ENCODE assay signal across 1 cellular context in genomic region chr20:24146231-24146634, GRCh38.
TF ChIP-seq lines count a peak whose summit lies in the region.

No MANE protein-coding gene starts in this region.

TF ChIP-seq in HepG2, 621 proteins besides CTCF, POLR2A, EP300 and RAD21 (continued from another document):
- TF ChIP-seq BATF2 (CRISPR knock-in tag; IDR thresholded peaks at IDR 0.05), result no peak
- no peak for TF ChIP-seq NFE2L1 (CRISPR knock-in tag; IDR thresholded peaks at IDR 0.05; ENCODE audit: borderline replicate concordance)
- no peak for TF ChIP-seq ZNF451 (CRISPR knock-in tag; IDR thresholded peaks at IDR 0.05)
- no peak for TF ChIP-seq TFAP4 (IDR thresholded peaks at IDR 0.05; ENCODE audit: borderline replicate concordance, low read depth)
- TF ChIP-seq, protein P1, sequence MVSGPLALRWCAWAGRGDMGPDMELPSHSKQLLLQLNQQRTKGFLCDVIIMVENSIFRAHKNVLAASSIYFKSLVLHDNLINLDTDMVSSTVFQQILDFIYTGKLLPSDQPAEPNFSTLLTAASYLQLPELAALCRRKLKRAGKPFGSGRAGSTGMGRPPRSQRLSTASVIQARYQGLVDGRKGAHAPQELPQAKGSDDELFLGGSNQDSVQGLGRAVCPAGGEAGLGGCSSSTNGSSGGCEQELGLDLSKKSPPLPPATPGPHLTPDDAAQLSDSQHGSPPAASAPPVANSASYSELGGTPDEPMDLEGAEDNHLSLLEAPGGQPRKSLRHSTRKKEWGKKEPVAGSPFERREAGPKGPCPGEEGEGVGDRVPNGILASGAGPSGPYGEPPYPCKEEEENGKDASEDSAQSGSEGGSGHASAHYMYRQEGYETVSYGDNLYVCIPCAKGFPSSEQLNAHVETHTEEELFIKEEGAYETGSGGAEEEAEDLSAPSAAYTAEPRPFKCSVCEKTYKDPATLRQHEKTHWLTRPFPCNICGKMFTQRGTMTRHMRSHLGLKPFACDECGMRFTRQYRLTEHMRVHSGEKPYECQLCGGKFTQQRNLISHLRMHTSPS (CRISPR knock-in tag; IDR thresholded peaks at IDR 0.05; ENCODE audit: low read depth), result no peak
- TF ChIP-seq SATB2 (CRISPR knock-in tag; IDR thresholded peaks at IDR 0.05), result no peak
- no peak for TF ChIP-seq NFYB (CRISPR knock-in tag; IDR thresholded peaks at IDR 0.05)
- TF ChIP-seq, protein P2, sequence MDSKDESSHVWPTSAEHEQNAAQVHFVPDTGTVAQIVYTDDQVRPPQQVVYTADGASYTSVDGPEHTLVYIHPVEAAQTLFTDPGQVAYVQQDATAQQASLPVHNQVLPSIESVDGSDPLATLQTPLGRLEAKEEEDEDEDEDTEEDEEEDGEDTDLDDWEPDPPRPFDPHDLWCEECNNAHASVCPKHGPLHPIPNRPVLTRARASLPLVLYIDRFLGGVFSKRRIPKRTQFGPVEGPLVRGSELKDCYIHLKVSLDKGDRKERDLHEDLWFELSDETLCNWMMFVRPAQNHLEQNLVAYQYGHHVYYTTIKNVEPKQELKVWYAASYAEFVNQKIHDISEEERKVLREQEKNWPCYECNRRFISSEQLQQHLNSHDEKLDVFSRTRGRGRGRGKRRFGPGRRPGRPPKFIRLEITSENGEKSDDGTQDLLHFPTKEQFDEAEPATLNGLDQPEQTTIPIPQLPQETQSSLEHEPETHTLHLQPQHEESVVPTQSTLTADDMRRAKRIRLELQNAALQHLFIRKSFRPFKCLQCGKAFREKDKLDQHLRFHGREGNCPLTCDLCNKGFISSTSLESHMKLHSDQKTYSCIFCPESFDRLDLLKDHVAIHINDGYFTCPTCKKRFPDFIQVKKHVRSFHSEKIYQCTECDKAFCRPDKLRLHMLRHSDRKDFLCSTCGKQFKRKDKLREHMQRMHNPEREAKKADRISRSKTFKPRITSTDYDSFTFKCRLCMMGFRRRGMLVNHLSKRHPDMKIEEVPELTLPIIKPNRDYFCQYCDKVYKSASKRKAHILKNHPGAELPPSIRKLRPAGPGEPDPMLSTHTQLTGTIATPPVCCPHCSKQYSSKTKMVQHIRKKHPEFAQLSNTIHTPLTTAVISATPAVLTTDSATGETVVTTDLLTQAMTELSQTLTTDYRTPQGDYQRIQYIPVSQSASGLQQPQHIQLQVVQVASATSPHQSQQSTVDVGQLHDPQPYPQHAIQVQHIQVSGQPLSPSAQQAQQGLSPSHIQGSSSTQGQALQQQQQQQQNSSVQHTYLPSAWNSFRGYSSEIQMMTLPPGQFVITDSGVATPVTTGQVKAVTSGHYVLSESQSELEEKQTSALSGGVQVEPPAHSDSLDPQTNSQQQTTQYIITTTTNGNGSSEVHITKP (CRISPR knock-in tag; IDR thresholded peaks at IDR 0.05; ENCODE audit: low read depth), result no peak
- TF ChIP-seq PAXIP1 (CRISPR knock-in tag; conservative IDR thresholded peaks at IDR 0.05), result peak; percentile 34; the same call in 1 of the 2 replicates
- no peak for TF ChIP-seq PLRG1 (conservative IDR thresholded peaks at IDR 0.05)
- TF ChIP-seq, protein P3, sequence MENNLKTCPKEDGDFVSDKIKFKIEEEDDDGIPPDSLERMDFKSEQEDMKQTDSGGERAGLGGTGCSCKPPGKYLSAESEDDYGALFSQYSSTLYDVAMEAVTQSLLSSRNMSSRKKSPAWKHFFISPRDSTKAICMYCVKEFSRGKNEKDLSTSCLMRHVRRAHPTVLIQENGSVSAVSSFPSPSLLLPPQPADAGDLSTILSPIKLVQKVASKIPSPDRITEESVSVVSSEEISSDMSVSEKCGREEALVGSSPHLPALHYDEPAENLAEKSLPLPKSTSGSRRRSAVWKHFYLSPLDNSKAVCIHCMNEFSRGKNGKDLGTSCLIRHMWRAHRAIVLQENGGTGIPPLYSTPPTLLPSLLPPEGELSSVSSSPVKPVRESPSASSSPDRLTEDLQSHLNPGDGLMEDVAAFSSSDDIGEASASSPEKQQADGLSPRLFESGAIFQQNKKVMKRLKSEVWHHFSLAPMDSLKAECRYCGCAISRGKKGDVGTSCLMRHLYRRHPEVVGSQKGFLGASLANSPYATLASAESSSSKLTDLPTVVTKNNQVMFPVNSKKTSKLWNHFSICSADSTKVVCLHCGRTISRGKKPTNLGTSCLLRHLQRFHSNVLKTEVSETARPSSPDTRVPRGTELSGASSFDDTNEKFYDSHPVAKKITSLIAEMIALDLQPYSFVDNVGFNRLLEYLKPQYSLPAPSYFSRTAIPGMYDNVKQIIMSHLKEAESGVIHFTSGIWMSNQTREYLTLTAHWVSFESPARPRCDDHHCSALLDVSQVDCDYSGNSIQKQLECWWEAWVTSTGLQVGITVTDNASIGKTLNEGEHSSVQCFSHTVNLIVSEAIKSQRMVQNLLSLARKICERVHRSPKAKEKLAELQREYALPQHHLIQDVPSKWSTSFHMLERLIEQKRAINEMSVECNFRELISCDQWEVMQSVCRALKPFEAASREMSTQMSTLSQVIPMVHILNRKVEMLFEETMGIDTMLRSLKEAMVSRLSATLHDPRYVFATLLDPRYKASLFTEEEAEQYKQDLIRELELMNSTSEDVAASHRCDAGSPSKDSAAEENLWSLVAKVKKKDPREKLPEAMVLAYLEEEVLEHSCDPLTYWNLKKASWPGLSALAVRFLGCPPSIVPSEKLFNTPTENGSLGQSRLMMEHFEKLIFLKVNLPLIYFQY (CRISPR knock-in tag; IDR thresholded peaks at IDR 0.05; ENCODE audit: borderline replicate concordance), result no peak
- no peak for TF ChIP-seq ESRRA (CRISPR knock-in tag; IDR thresholded peaks at IDR 0.05; ENCODE audit: low read depth)
- TF ChIP-seq SNAPC2 (CRISPR knock-in tag; IDR thresholded peaks at IDR 0.05), result no peak
- no peak for TF ChIP-seq TBL1XR1 (IDR thresholded peaks at IDR 0.05; ENCODE audit: borderline replicate concordance, low read length, partially characterized antibody)
- TF ChIP-seq RXRA (CRISPR knock-in tag; IDR thresholded peaks at IDR 0.05), result no peak
- TF ChIP-seq, protein P4, sequence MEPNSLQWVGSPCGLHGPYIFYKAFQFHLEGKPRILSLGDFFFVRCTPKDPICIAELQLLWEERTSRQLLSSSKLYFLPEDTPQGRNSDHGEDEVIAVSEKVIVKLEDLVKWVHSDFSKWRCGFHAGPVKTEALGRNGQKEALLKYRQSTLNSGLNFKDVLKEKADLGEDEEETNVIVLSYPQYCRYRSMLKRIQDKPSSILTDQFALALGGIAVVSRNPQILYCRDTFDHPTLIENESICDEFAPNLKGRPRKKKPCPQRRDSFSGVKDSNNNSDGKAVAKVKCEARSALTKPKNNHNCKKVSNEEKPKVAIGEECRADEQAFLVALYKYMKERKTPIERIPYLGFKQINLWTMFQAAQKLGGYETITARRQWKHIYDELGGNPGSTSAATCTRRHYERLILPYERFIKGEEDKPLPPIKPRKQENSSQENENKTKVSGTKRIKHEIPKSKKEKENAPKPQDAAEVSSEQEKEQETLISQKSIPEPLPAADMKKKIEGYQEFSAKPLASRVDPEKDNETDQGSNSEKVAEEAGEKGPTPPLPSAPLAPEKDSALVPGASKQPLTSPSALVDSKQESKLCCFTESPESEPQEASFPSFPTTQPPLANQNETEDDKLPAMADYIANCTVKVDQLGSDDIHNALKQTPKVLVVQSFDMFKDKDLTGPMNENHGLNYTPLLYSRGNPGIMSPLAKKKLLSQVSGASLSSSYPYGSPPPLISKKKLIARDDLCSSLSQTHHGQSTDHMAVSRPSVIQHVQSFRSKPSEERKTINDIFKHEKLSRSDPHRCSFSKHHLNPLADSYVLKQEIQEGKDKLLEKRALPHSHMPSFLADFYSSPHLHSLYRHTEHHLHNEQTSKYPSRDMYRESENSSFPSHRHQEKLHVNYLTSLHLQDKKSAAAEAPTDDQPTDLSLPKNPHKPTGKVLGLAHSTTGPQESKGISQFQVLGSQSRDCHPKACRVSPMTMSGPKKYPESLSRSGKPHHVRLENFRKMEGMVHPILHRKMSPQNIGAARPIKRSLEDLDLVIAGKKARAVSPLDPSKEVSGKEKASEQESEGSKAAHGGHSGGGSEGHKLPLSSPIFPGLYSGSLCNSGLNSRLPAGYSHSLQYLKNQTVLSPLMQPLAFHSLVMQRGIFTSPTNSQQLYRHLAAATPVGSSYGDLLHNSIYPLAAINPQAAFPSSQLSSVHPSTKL (CRISPR knock-in tag; IDR thresholded peaks at IDR 0.05), result no peak
- TF ChIP-seq ZNF772 (CRISPR knock-in tag; IDR thresholded peaks at IDR 0.05), result no peak
- no peak for TF ChIP-seq IRX3 (CRISPR knock-in tag; IDR thresholded peaks at IDR 0.05; ENCODE audit: borderline replicate concordance, low read depth)
- TF ChIP-seq ZNF562 (CRISPR knock-in tag; IDR thresholded peaks at IDR 0.05; ENCODE audit: borderline replicate concordance), result no peak
